In the genomic region with DNA sequence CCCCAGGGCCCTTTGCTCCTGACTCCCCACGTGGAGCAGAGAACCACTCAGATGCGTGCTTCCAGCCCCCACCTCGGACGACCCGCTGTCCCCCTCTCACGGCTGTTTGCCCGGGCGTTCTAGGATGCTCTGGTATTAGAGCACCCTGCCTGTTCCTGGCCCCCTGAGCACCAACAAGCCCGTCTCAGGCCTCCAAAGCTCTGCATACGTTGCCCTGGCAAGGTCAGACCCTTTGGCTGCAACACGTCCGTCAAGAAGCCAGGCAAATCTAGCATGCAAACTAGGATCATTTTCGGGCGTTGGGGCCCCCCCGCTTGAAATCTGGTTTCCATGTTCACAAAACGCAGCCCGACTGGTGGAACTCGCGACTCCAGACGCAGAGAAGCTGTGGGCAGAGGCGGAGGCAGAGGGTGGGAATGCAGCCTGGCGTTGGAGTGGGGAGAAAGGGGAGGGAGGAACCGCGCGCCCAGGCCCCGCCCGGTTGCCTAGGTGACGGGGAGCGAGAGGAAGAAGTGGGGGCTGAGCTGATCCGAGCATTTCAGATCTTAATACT, we compare ENCODE assay signal across 8 cellular contexts.
A peak's percentile ranks its signal among the peaks of the same experiment; 100 is the strongest.
DNase-seq lines count a peak whose midpoint lies in the region; ATAC-seq and TF ChIP-seq lines count a peak whose summit lies in the region.

No MANE protein-coding gene starts in this region.

- no peaks in the 10 kb centered on the region for H3K9me2 ChIP-seq in DOHH2 (replicated peaks; ENCODE audit: control insufficient read depth, low read length)

- CTCF ChIA-PET in Panc1 (lab: Charles Lee) = interaction anchor here (0.6 to 0.7 kb wide), 2 partner anchors 1088 to 1335 kb away, joined by 3 to 4 read pairs; no protein-coding TSS in a partner anchor

- H3K27me3 ChIP-seq in DOHH2 (ENCODE audit: control insufficient read depth, low read length) (peaks cover 27% of the 10 kb centered on the region), Panc1 (ENCODE audit: control insufficient read depth, insufficient read depth, low read length) (no peaks in the 10 kb centered on the region), endocrine pancreas (ENCODE audit: control insufficient read depth, insufficient read depth, low read length) (no peaks in the 10 kb centered on the region), lung (ENCODE audit: control insufficient read depth, insufficient read depth) (no peaks in the 10 kb centered on the region)

- ATAC-seq in Panc1 = peak; percentile 92
- peak; percentile 87 for ATAC-seq in lung (ENCODE audit: insufficient read depth, low FRiP score)
- ATAC-seq in HG03460 (IDR thresholded peaks at IDR 0.05; ENCODE audit: unreplicated experiment) = no peak

- BruUV-seq in Panc1 (replicated peaks; lab: Mats Ljungman, UMichigan) = no TSS peak

- in situ Hi-C loops in Panc1 (cut with HindIII; ENCODE audit: low pct_unique_long_range_greater_than_20kb, low sequenced_read_pairs) = no loop called here

- no peaks in the 10 kb centered on the region for H4K20me1 ChIP-seq in DOHH2 (ENCODE audit: control insufficient read depth, insufficient read depth, low read depth, low read length)

- DNase-seq in HK-2 (ENCODE audit: unreplicated experiment) (peak; percentile 5), Panc1 (ENCODE audit: low read depth, low spot score) (no peak), lung (ENCODE audit: low spot score) (peak; percentile 83), superior temporal gyrus (ENCODE audit: extremely low spot score) (peak; percentile 63), amniotic stem cell (lab: John Stamatoyannopoulos, UW) (no peak)

- H3K4me2 ChIP-seq in DOHH2 (ENCODE audit: low read length) = peak overlapping the region; percentile 75

- POLR2A ChIA-PET in Panc1 (lab: Charles Lee) = interaction anchor here (0.7 to 1.2 kb wide), 2 partner anchors 10 to 22 kb away, joined by 3 to 6 read pairs; no protein-coding TSS in a partner anchor

- H3F3A ChIP-seq in DOHH2 (ENCODE audit: control insufficient read depth, insufficient read depth) = no peaks in the 10 kb centered on the region

- H3K4me3 ChIP-seq in DOHH2 (ENCODE audit: low read length) = peak overlapping the region; percentile 69
- peak overlapping the region; percentile 17 to 30 for H3K4me3 ChIP-seq in Panc1 (ENCODE audit: low read depth in 2 of 2, low read length in 2 of 2)
- H3K4me3 ChIP-seq in endocrine pancreas (ENCODE audit: control insufficient read depth, insufficient read depth, low read length) = peak overlapping the region; percentile 66
- H3K4me3 ChIP-seq in lung = no peak overlapping the region

- intact Hi-C loops in Panc1 (cut with micrococcal nuclease; ENCODE audit: unreplicated experiment) = no loop called here

- peaks cover 13% of the 10 kb centered on the region for H3K4me1 ChIP-seq in DOHH2 (ENCODE audit: control insufficient read depth, low read length)
- peaks cover 9% of the 10 kb centered on the region for H3K4me1 ChIP-seq in Panc1 (ENCODE audit: control insufficient read depth, insufficient read depth, low read length)
- H3K4me1 ChIP-seq in endocrine pancreas (ENCODE audit: control insufficient read depth, insufficient read depth, low read length) = peaks cover 15% of the 10 kb centered on the region
- no peaks in the 10 kb centered on the region for H3K4me1 ChIP-seq in lung (ENCODE audit: control insufficient read depth in 2 of 2, insufficient read depth in 2 of 2, low read length in 2 of 2)

- H3K79me2 ChIP-seq in DOHH2 (ENCODE audit: control insufficient read depth, low read length) = no peaks in the 10 kb centered on the region

- H3K9me3 ChIP-seq in DOHH2 (ENCODE audit: control insufficient read depth, insufficient read depth, low read length) (no peaks in the 10 kb centered on the region), Panc1 (ENCODE audit: control insufficient read depth, insufficient read depth, low read depth, low read length) (no peaks in the 10 kb centered on the region), endocrine pancreas (ENCODE audit: control insufficient read depth, low read length) (no peaks in the 10 kb centered on the region), lung (ENCODE audit: control insufficient read depth in 2 of 2, insufficient read depth in 1 of 2, low read length in 1 of 2) (no peaks in the 10 kb centered on the region)

- no peak overlapping the region for H3K9ac ChIP-seq in endocrine pancreas (ENCODE audit: control insufficient read depth, insufficient read depth, low read length)

- H3K36me3 ChIP-seq in DOHH2 (ENCODE audit: control insufficient read depth, low read length) (no peaks in the 10 kb centered on the region), Panc1 (ENCODE audit: control insufficient read depth, insufficient read depth, low read length) (no peaks in the 10 kb centered on the region), endocrine pancreas (ENCODE audit: control insufficient read depth, insufficient read depth, low read length) (no peaks in the 10 kb centered on the region), lung (ENCODE audit: control insufficient read depth in 2 of 2, insufficient read depth in 2 of 2, low read length in 2 of 2) (no peaks in the 10 kb centered on the region)

- no peak for TF ChIP-seq CTCF in DOHH2 (IDR thresholded peaks at IDR 0.05; ENCODE audit: low read depth, low read length, poor library complexity, severe bottlenecking)
- TF ChIP-seq CTCF in Panc1 (IDR thresholded peaks at IDR 0.05) = no peak
- no peak for TF ChIP-seq CTCF in lung (IDR thresholded peaks at IDR 0.05; ENCODE audit: control extremely low read depth, extremely low read depth)

- 12 to 18% methylated on average over 27 to 30 of the region's 30 CpGs for WGBS in lung, 2 donors

- H3K27ac ChIP-seq in DOHH2 (ENCODE audit: low read depth, low read length) (no peak overlapping the region), Panc1 (ENCODE audit: low read length) (peak overlapping the region; percentile 76), lung (ENCODE audit: low read depth in 1 of 2, low read length in 1 of 2) (peak overlapping the region in 1 of 2 donors; percentile 32)

Comparison
In these comparisons a context has a peak if more than half of its experiments do, and no peak if none do; other contexts are left out.
1. DNase-seq: peak in HK-2 (single experiment), lung (single experiment) and superior temporal gyrus (single experiment); none in Panc1 (single experiment) and amniotic stem cell (single experiment).